Comparison of ENCODE assay signal across 1 cellular context in the genomic region with DNA sequence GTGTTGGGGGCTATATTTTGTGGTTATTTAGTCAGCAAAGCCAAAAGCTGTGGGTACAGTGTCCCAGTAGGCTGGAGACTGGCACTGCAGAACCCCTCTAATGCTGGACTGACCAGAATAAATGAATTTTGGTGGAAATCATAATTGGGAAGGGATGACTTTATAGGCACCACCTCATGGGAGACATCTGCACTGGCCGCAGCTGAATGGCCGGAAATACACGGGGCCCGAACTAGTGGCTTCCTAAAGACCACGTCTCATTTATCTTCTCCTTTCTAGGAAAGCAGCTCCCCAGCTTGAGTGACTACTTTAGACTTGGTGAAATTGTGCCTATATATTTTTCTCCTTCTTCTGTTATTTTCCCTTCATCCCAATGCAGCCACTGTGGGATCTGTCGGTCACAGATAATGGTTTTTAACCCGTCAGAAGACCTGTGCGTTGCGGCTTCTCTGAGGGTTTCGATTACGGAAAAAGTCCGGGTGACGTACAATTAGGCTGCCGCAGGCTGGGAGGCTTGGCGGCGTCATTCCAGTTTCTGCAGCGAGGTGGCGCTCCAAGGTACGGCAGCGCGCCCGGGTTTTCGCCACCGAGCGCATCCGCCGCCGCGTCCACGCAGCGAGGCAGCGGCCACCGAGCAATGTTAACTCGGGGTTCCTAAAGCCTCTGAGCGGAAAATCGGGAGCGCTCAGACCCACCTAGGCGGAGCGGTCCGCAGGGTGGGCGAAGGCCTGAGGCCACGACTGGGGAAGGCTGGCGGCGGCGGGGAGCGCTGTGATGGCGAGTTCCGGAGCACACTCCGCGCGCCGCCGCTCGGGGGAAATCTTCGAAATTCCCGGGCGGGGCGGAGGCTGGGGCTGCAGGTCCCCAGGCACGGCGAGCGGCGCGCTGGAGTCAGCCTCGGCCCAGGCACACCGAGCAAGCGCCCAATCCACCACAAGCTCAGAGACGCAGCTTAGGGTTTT.
TF ChIP-seq lines count a peak whose summit lies in the region.

No MANE protein-coding gene starts in this region.

TF ChIP-seq in IMR-90, 13 proteins besides CTCF, POLR2A, EP300 and RAD21:
- 0 out of 2 replicates have a peak, but pooled peaks have one; percentile 2 for TF ChIP-seq MAFK (IDR thresholded peaks at IDR 0.05; ENCODE audit: low read depth, low read length)
- no peak for TF ChIP-seq ELK1 (IDR thresholded peaks at IDR 0.05; ENCODE audit: borderline replicate concordance, low read depth, low read length)
- no peak for TF ChIP-seq MAZ (IDR thresholded peaks at IDR 0.05; ENCODE audit: borderline replicate concordance, low read depth, low read length)
- TF ChIP-seq USF2 (IDR thresholded peaks at IDR 0.05; ENCODE audit: low read depth, low read length): no peak
- peak; percentile 29; the same call in 1 of the 2 replicates for TF ChIP-seq CEBPB (IDR thresholded peaks at IDR 0.05; ENCODE audit: low read depth, low read length)
- no peak for TF ChIP-seq RFX5 (IDR thresholded peaks at IDR 0.05; ENCODE audit: low read depth, low read length)
- peak; percentile 58 for TF ChIP-seq SMC3 (IDR thresholded peaks at IDR 0.05; ENCODE audit: low read depth, low read length)
- no peak for TF ChIP-seq NFE2L2 (IDR thresholded peaks at IDR 0.05; ENCODE audit: low read depth, low read length)
- 0 out of 2 replicates have a peak, but pooled peaks have one; percentile 76 for TF ChIP-seq MXI1 (IDR thresholded peaks at IDR 0.05; ENCODE audit: borderline replicate concordance, low read depth, low read length)
